In genomic region chr7:68706291-68706690, GRCh38 we compare ENCODE assay signal across 24 cellular contexts.
DNase-seq lines count a peak whose midpoint lies in the region; ATAC-seq, FAIRE-seq and TF ChIP-seq lines count a peak whose summit lies in the region.
"Had no signal": no experiment of that assay in that cellular context is flagged by ENCODE, and none has a peak within 500 bp of the region (broad histone marks: within the 10 kb centered on the region; RNA-seq: fewer than 3 reads in every experiment).

No MANE protein-coding gene starts in this region.

- peaks cover 8 to 27% (median 13%) of the 10 kb centered on the region in 6 donors for H3K9me3 Mint-ChIP-seq in immature natural killer cell
- peaks cover 0 to 29% (median 15%) of the 10 kb centered on the region in 8 donors for H3K9me3 Mint-ChIP-seq in CD4-positive, alpha-beta memory T cell
- H3K9me3 Mint-ChIP-seq: neural crest cell had no signal

- DNase-seq in A549 (ENCODE audit: low read depth in 1 of 2, low spot score in 1 of 2) (peak; percentile 81 to 98), HTR-8/SVneo (ENCODE audit: insufficient read length, low spot score) (peak; percentile 51), adipocyte (ENCODE audit: low read depth) (no peak), glomerular visceral epithelial cell (ENCODE audit: extremely low spot score) (peak; percentile 78), NCI-H524 (lab: John Stamatoyannopoulos, UW) (no peak), immature natural killer cell (no peak), NK-92 (lab: John Stamatoyannopoulos, UW; ENCODE audit: unreplicated experiment) (no peak)
- DNase-seq in CD4-positive, alpha-beta memory T cell: no peak
- DNase-seq: 8988T; activated CD4-positive, alpha-beta T cell treated with anti-CD3 and anti-CD28 coated beads for 48 hours; activated T-cell treated with anti-CD3 and anti-CD28 coated beads, Interleukin-2, amount 50 U/mL, for 4 hours; DMS 273 treated with DMSO at 0.1 percent for 48 hours; erythroblast; HCEC 1CT; KG1; mammary epithelial cell; NCI-H1436 treated with DMSO at 0.1 percent for 48 hours; NCI-H510A; sigmoid colon; stimulated activated CD4-positive, alpha-beta T cell treated with anti-CD3 and anti-CD28 coated beads, Interleukin-4, amount 100 ng/mL, for 4 hours; T-helper 2 cell had no signal

- ATAC-seq in A549: peak; percentile 96 to 97
- ATAC-seq: activated T-cell treated with anti-CD3 and anti-CD28 coated beads, Interleukin-2, amount 50 U/mL, for 4 hours had no signal

- peak; percentile 41 to 77 for TF ChIP-seq RAD21 in A549 (conservative IDR thresholded peaks at IDR 0.05 in 1 of 2, IDR thresholded peaks at IDR 0.05 in 1 of 2)

- POLR2A ChIA-PET in A549 (lab: Yijun Ruan, JAX): no interaction called here
- POLR2A ChIA-PET in CD4-positive, alpha-beta memory T cell (lab: Charles Lee; ENCODE audit: partially characterized antibody): no interaction called here

- no peaks in the 10 kb centered on the region for H3K36me3 ChIP-seq in adipocyte (ENCODE audit: control insufficient read depth, insufficient read depth, low read length, severe bottlenecking)
- H3K36me3 ChIP-seq in CD4-positive, alpha-beta memory T cell (ENCODE audit: insufficient read depth, low read length): no peaks in the 10 kb centered on the region
- H3K36me3 ChIP-seq: sigmoid colon had no signal

- no peak overlapping the region for H3K4me3 ChIP-seq in A549
- H3K4me3 ChIP-seq in adipocyte (ENCODE audit: low read length): no peak overlapping the region
- no peak overlapping the region for H3K4me3 ChIP-seq in CD4-positive, alpha-beta memory T cell (ENCODE audit: low read length in 2 of 2)
- H3K4me3 ChIP-seq: coronary artery, sigmoid colon had no signal

- CTCF ChIA-PET in A549 (lab: Yijun Ruan, JAX): interaction anchor here (0.7 to 1.5 kb wide), 2 partner anchors 9 to 168 kb away, joined by 3 read pairs; no protein-coding TSS in a partner anchor
- CTCF ChIA-PET in CD4-positive, alpha-beta memory T cell (lab: Charles Lee; ENCODE audit: partially characterized antibody): no interaction called here

- peaks cover 0 to 1% (median 0%) of the 10 kb centered on the region in 3 donors for H3K27me3 Mint-ChIP-seq in immature natural killer cell (ENCODE audit: low read depth in 3 of 3)
- no peaks in the 10 kb centered on the region for H3K27me3 Mint-ChIP-seq in CD4-positive, alpha-beta memory T cell
- H3K27me3 Mint-ChIP-seq: type B pancreatic cell had no signal

- peak overlapping the region; percentile 21 for H3K9ac ChIP-seq in adipocyte (ENCODE audit: low read length)

- TF ChIP-seq POLR2A in A549 (IDR thresholded peaks at IDR 0.05; ENCODE audit: low read length): no peak

- intact Hi-C loops in CD4-positive, alpha-beta memory T cell (cut with micrococcal nuclease): no loop called here

- no peaks in the 10 kb centered on the region for H3K27me3 ChIP-seq in adipocyte (replicated peaks; ENCODE audit: control insufficient read depth, insufficient read depth, low read length)
- no peaks in the 10 kb centered on the region for H3K27me3 ChIP-seq in CD4-positive, alpha-beta memory T cell (ENCODE audit: insufficient read depth, low read length)

- H3K9me3 ChIP-seq in A549 (peaks cover 11% of the 10 kb centered on the region; the same call in 1 of the 3 replicates), adipocyte (ENCODE audit: control insufficient read depth, low read length) (no peaks in the 10 kb centered on the region)
- no peaks in the 10 kb centered on the region for H3K9me3 ChIP-seq in CD4-positive, alpha-beta memory T cell (ENCODE audit: control insufficient read depth in 1 of 2, low read length in 2 of 2)
- H3K9me3 ChIP-seq: sigmoid colon had no signal

- no peaks in the 10 kb centered on the region for H3K36me3 Mint-ChIP-seq in immature natural killer cell
- no peaks in the 10 kb centered on the region for H3K36me3 Mint-ChIP-seq in CD4-positive, alpha-beta memory T cell
- H3K36me3 Mint-ChIP-seq: type B pancreatic cell had no signal

- FAIRE-seq in A549 (lab: Jason Lieb, UNC) (peak; percentile 100), HTR-8/SVneo (lab: Jason Lieb, UNC) (no peak)

- H3K27ac Mint-ChIP-seq in immature natural killer cell: no peak overlapping the region
- H3K27ac Mint-ChIP-seq in CD4-positive, alpha-beta memory T cell: no peak overlapping the region
- H3K27ac Mint-ChIP-seq: type B pancreatic cell had no signal

- peak overlapping the region; percentile 91 to 98 for H3K27ac ChIP-seq in A549
- no peak overlapping the region for H3K27ac ChIP-seq in CD4-positive, alpha-beta memory T cell (ENCODE audit: low read depth, low read length)
- H3K27ac ChIP-seq: coronary artery, sigmoid colon had no signal

- H3K4me2 ChIP-seq in A549: peak overlapping the region; percentile 56

- no peaks in the 10 kb centered on the region for H3K4me1 Mint-ChIP-seq in immature natural killer cell
- H3K4me1 Mint-ChIP-seq in CD4-positive, alpha-beta memory T cell: no peaks in the 10 kb centered on the region
- H3K4me1 Mint-ChIP-seq: neural crest cell had no signal

- TF ChIP-seq CTCF in A549 (IDR thresholded peaks at IDR 0.05): no peak

- peak; percentile 85 to 92; a peak in 4 of 5 replicates for TF ChIP-seq EP300 in A549 (IDR thresholded peaks at IDR 0.05)

- H3K4me1 ChIP-seq in A549: peaks cover 27% of the 10 kb centered on the region
- H3K4me1 ChIP-seq in adipocyte (ENCODE audit: control insufficient read depth, insufficient read depth, low read length): peaks cover 8% of the 10 kb centered on the region
- H3K4me1 ChIP-seq in CD4-positive, alpha-beta memory T cell (ENCODE audit: insufficient read depth, low read length): no peaks in the 10 kb centered on the region
- H3K4me1 ChIP-seq: sigmoid colon had no signal

- under 1% methylated on average over 5 of the region's 5 CpGs for WGBS in A549 (ENCODE audit: missing lambda C conversion rate)

- H3K4me3 Mint-ChIP-seq in immature natural killer cell: no peak overlapping the region
- H3K4me3 Mint-ChIP-seq in CD4-positive, alpha-beta memory T cell: no peak overlapping the region
- H3K4me3 Mint-ChIP-seq: activated T-cell treated with anti-CD3 and anti-CD28 coated beads, Interleukin-2, amount 50 U/mL, for 4 hours; neural crest cell; type B pancreatic cell had no signal

TF ChIP-seq in A549, 52 proteins besides CTCF, POLR2A, EP300 and RAD21 (continues in another document):
- TF ChIP-seq MAZ (IDR thresholded peaks at IDR 0.05; ENCODE audit: borderline replicate concordance, low read depth, low read length) (no peak), MAFK (IDR thresholded peaks at IDR 0.05; ENCODE audit: partially characterized antibody) (peak; percentile 100), SMC3 (IDR thresholded peaks at IDR 0.05) (peak; percentile 61), USF2 (IDR thresholded peaks at IDR 0.05) (no peak), CHD4 (IDR thresholded peaks at IDR 0.05; ENCODE audit: borderline replicate concordance) (peak; percentile 35; the same call in 1 of the 2 replicates), PBX3 (IDR thresholded peaks at IDR 0.05) (no peak; the same call in 1 of the 2 replicates), HOXB5 (CRISPR knock-in tag; IDR thresholded peaks at IDR 0.05) (peak; percentile 62; the same call in 1 of the 2 replicates), ZC3H11A (IDR thresholded peaks at IDR 0.05) (no peak), FOSL2 (IDR thresholded peaks at IDR 0.05) (peak; percentile 92), FOSL2 (CRISPR knock-in tag; IDR thresholded peaks at IDR 0.05) (peak; percentile 97), CBX2 (IDR thresholded peaks at IDR 0.05; ENCODE audit: borderline replicate concordance, low read depth) (no peak), MAX (IDR thresholded peaks at IDR 0.05) (peak; percentile 87), HOXB13 (CRISPR knock-in tag; IDR thresholded peaks at IDR 0.05; ENCODE audit: low read depth) (0 out of 2 replicates have a peak, but pooled peaks have one; percentile 8), CBX8 (IDR thresholded peaks at IDR 0.05) (no peak), RFX5 (IDR thresholded peaks at IDR 0.05) (no peak), NR3C1 (IDR thresholded peaks at IDR 0.05) (no peak), HES2 (IDR thresholded peaks at IDR 0.05) (no peak), BCL3 (IDR thresholded peaks at IDR 0.05) (peak; percentile 82; the same call in 1 of the 3 replicates), PHF8 (IDR thresholded peaks at IDR 0.05; ENCODE audit: borderline replicate concordance, low read depth) (no peak)

Comparison
In these comparisons a context has a peak if more than half of its experiments do, and no peak if none do; other contexts are left out.
1. DNase-seq: peak in A549 (2 of 2), HTR-8/SVneo (single experiment) and glomerular visceral epithelial cell (single experiment); none in adipocyte (single experiment), NCI-H524 (0 of 2), immature natural killer cell (0 of 3), NK-92 (single experiment) and CD4-positive, alpha-beta memory T cell (0 of 5).